Comparison of ENCODE assay signal across 8 cellular contexts in genomic region chr7:75072978-75073282, GRCh38. TPM values are rescaled to one million over a fixed set of nuclear protein-coding genes. Genes with fewer than 3 reads are reported as not detected.
DNase-seq lines count a peak whose midpoint lies in the region; ATAC-seq and TF ChIP-seq lines count a peak whose summit lies in the region.

No MANE protein-coding gene starts in this region.

- H3K9me3 ChIP-seq in PC-9 (ENCODE audit: insufficient read depth, low read depth), result no peaks in the 10 kb centered on the region
- H3K9me3 ChIP-seq in neuron (ENCODE audit: low read length), result no peaks in the 10 kb centered on the region

- ATAC-seq in HG03439 (IDR thresholded peaks at IDR 0.05; ENCODE audit: unreplicated experiment), result no peak

- H3K79me2 ChIP-seq in PC-9 (ENCODE audit: low read depth), result peaks cover 20% of the 10 kb centered on the region

- H2AFZ ChIP-seq in PC-9 (peak overlapping the region; percentile 84), neuron (ENCODE audit: low read depth, low read length) (peak overlapping the region; percentile 59)

- H3K27me3 ChIP-seq in PC-9 (ENCODE audit: insufficient read depth, low read depth) (no peaks in the 10 kb centered on the region), neuron (ENCODE audit: insufficient read depth, low read length) (no peaks in the 10 kb centered on the region)

- no TSS peak for BruUV-seq in PC-9 (replicated peaks; lab: Mats Ljungman, UMichigan)

- intact Hi-C loops in PC-9 (cut with micrococcal nuclease; ENCODE audit: unreplicated experiment), result no loop called here

- H3K27ac ChIP-seq in PC-9 (peak overlapping the region; percentile 72), epithelial cell of prostate (peak overlapping the region; percentile 65)

- H3K36me3 ChIP-seq in PC-9 (ENCODE audit: low read depth) (0 out of 2 replicates have a peak, but pooled peaks cover 15% of the 10 kb centered on the region), neuron (ENCODE audit: insufficient read depth, low read length) (peaks cover 24% of the 10 kb centered on the region)

- TF ChIP-seq CTCF in PC-9 (conservative IDR thresholded peaks at IDR 0.05), result no peak

- POLR2A ChIA-PET in PC-9 (lab: Charles Lee; ENCODE audit: unreplicated experiment), result no interaction called here

- no peaks in the 10 kb centered on the region for H3K9me2 ChIP-seq in PC-9 (ENCODE audit: insufficient read depth)

- H3K4me1 ChIP-seq in PC-9 (replicated peaks; ENCODE audit: insufficient read depth), result peaks cover 7% of the 10 kb centered on the region; the same call in 1 of the 2 replicates
- H3K4me1 ChIP-seq in neuron (ENCODE audit: insufficient read depth, low read length), result peaks cover 6% of the 10 kb centered on the region

- CTCF ChIA-PET in PC-9 (lab: Charles Lee), result no interaction called here

- H3F3A ChIP-seq in PC-9 (ENCODE audit: insufficient read depth, low read depth), result no peaks in the 10 kb centered on the region; the same call in 1 of the 2 replicates

- peak overlapping the region; percentile 81 for H3K4me3 ChIP-seq in PC-9
- H3K4me3 ChIP-seq in neuron (ENCODE audit: low read length), result peak overlapping the region; percentile 65

- DNase-seq in COLO829 (ENCODE audit: low spot score) (peak; percentile 26), PC-9 (no peak), epithelial cell of prostate (ENCODE audit: low read depth, low spot score) (no peak), SHP77 (lab: John Stamatoyannopoulos, UW) (no peak), hepatic stellate cell (ENCODE audit: low spot score) (no peak), NCI-H69 (lab: John Stamatoyannopoulos, UW) (no peak)

- no peaks in the 10 kb centered on the region for H4K20me1 ChIP-seq in PC-9 (ENCODE audit: insufficient read depth)

- H3K4me2 ChIP-seq in PC-9, result peak overlapping the region; percentile 96

RNA-seq across cellular contexts. Expression of gene RCC1L, which starts 0.7 kb away (rescaled TPM):
- 53.8 and 59.4 TPM in 2 replicates for total RNA-seq in PC-9 (2021)

RNA-seq across cellular contexts. Expression of gene GTF2IRD2B, which starts 19.5 kb away (rescaled TPM):
- total RNA-seq in PC-9 (2021), result 49.1 and 59.8 TPM in 2 replicates
